Comparison of ENCODE assay signal across 25 cellular contexts in the genomic region with DNA sequence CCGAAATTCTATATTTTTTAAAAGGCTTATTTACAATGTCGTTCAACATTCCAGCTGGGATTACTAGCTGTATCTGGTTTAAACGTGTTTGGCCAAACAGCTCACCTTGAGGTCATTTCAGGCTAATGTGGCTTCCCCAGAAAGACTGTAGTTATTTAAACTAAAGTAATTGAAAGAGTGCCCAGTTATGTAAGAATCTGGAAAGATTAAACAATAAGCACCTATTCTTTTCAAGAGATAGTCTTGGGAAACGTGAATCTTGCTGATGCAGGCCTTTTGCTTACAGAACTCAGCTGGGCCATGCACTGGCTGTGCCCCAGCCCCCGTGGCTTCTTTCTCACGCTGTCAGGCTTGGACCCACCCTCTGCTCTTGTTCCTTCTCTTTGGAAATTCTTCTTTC. TPM values are rescaled to one million over a fixed set of nuclear protein-coding genes. Genes with fewer than 3 reads are reported as not detected.
DNase-seq lines count a peak whose midpoint lies in the region; ATAC-seq, FAIRE-seq and TF ChIP-seq lines count a peak whose summit lies in the region.
"Had no signal": no experiment of that assay in that cellular context is flagged by ENCODE, and none has a peak within 500 bp of the region (broad histone marks: within the 10 kb centered on the region; RNA-seq: fewer than 3 reads in every experiment).

No MANE protein-coding gene starts in this region.

- H2AFZ ChIP-seq in K562 (ENCODE audit: low read depth, low read length): no peak overlapping the region
- peak overlapping the region; percentile 67 for H2AFZ ChIP-seq in parathyroid adenoma
- no peak overlapping the region for H2AFZ ChIP-seq in H9 (ENCODE audit: low read length)

- in situ Hi-C loops in K562 (cut with MboI): loop anchor here (25.0 kb wide), 2 partner anchors 703 to 853 kb away; partner anchors contain the start of gene BDKRB1

- H3K4me2 ChIP-seq in A549: no peak overlapping the region
- no peak overlapping the region for H3K4me2 ChIP-seq in K562 (ENCODE audit: insufficient read depth, low read length)
- no peak overlapping the region for H3K4me2 ChIP-seq in parathyroid adenoma (ENCODE audit: low read length)
- H3K4me2 ChIP-seq in H9 (ENCODE audit: insufficient read depth, insufficient read length, low read length): no peak overlapping the region

- H3K79me2 ChIP-seq in K562 (ENCODE audit: control insufficient read depth, insufficient read depth, low read length) (no peaks in the 10 kb centered on the region), parathyroid adenoma (no peaks in the 10 kb centered on the region), H9 (ENCODE audit: insufficient read depth, low read length) (no peaks in the 10 kb centered on the region)

- H3K4me3 ChIP-seq in A549 (no peak overlapping the region), K562 (no peak overlapping the region), parathyroid adenoma (ENCODE audit: low read depth, low read length) (no peak overlapping the region)

- peaks cover 28 to 44% of the 10 kb centered on the region in 2 experiments for H3K4me1 Mint-ChIP-seq in H9
- peaks cover 2% of the 10 kb centered on the region for H3K4me1 Mint-ChIP-seq in activated CD4-positive, alpha-beta memory T cell treated with anti-CD3 and anti-CD28 coated beads, Interleukin-2, amount 10 ng/mL, durations not matched to agents 7 days and 5 days
- H3K4me1 Mint-ChIP-seq in chondrocyte (ENCODE audit: low read depth): no peaks in the 10 kb centered on the region

- H3K27me3 ChIP-seq in K562 (ENCODE audit: control insufficient read depth in 2 of 2, insufficient read depth in 2 of 2, low read length in 2 of 2): 0 out of 5 replicates have a peak, but pooled peaks cover 0 to 12% of the 10 kb centered on the region in 2 experiments
- H3K27me3 ChIP-seq in parathyroid adenoma (ENCODE audit: control insufficient read depth, insufficient read depth, low read length): no peaks in the 10 kb centered on the region
- H3K27me3 ChIP-seq in H9 (ENCODE audit: insufficient read depth, low read length): peaks cover 3% of the 10 kb centered on the region; the same call in 1 of the 2 replicates

- H3K9ac ChIP-seq in K562 (ENCODE audit: insufficient read depth in 1 of 2, low read depth in 2 of 2, low read length in 2 of 2) (no peak overlapping the region), parathyroid adenoma (no peak overlapping the region), H9 (ENCODE audit: extremely low read depth, insufficient read length, low read length) (no peak overlapping the region)

- TF ChIP-seq EP300 in A549 (IDR thresholded peaks at IDR 0.05) (no peak), K562 (IDR thresholded peaks at IDR 0.05; ENCODE audit: low read length) (no peak)

- H3K9me1 ChIP-seq in K562 (ENCODE audit: control insufficient read depth, insufficient read depth, low read length): no peaks in the 10 kb centered on the region

- H3T11ph ChIP-seq in H9 (ENCODE audit: low read length): no peak overlapping the region

- H2BK15ac ChIP-seq in H9 (ENCODE audit: low read depth, low read length): no peak overlapping the region

- TF ChIP-seq RAD21 in A549 (conservative IDR thresholded peaks at IDR 0.05 in 1 of 2, IDR thresholded peaks at IDR 0.05 in 1 of 2) (no peak), K562 (CRISPR knock-in tag; conservative IDR thresholded peaks at IDR 0.05 in 1 of 2, IDR thresholded peaks at IDR 0.05 in 1 of 2) (no peak)

- no peak for TF ChIP-seq POLR2A in A549 (IDR thresholded peaks at IDR 0.05; ENCODE audit: low read length)
- TF ChIP-seq POLR2A in K562 (conservative IDR thresholded peaks at IDR 0.05): no peak

- H4K5ac ChIP-seq in H9 (ENCODE audit: insufficient read length, low read depth, low read length): no peak overlapping the region

- H3K9me3 Mint-ChIP-seq in H9: peaks cover 0 to 2% of the 10 kb centered on the region in 2 experiments; a peak in 2 of 5 replicates
- no peaks in the 10 kb centered on the region for H3K9me3 Mint-ChIP-seq in activated CD4-positive, alpha-beta memory T cell treated with anti-CD3 and anti-CD28 coated beads, Interleukin-2, amount 10 ng/mL, durations not matched to agents 7 days and 5 days
- no peaks in the 10 kb centered on the region for H3K9me3 Mint-ChIP-seq in chondrocyte (ENCODE audit: low read depth)
- H3K9me3 Mint-ChIP-seq: CD4-positive, CD25-positive, alpha-beta regulatory T cell; HFFc6 had no signal

- H3K27ac Mint-ChIP-seq in H9 (no peak overlapping the region), chondrocyte (ENCODE audit: unreplicated experiment) (no peak overlapping the region)
- H3K27ac Mint-ChIP-seq in activated CD4-positive, alpha-beta memory T cell treated with anti-CD3 and anti-CD28 coated beads, Interleukin-2, amount 10 ng/mL, durations not matched to agents 7 days and 5 days: no peak overlapping the region
- H3K27ac Mint-ChIP-seq: CD4-positive, CD25-positive, alpha-beta regulatory T cell; HFFc6 had no signal

- no peaks in the 10 kb centered on the region for H3K36me3 ChIP-seq in K562 (ENCODE audit: control insufficient read depth, insufficient read depth, low read length)
- H3K36me3 ChIP-seq in parathyroid adenoma (ENCODE audit: control insufficient read depth, insufficient read depth, low read length): no peaks in the 10 kb centered on the region

- H3K9me3 ChIP-seq in A549 (no peaks in the 10 kb centered on the region), K562 (replicated peaks; ENCODE audit: control insufficient read depth, insufficient read depth, low read depth, low read length) (no peaks in the 10 kb centered on the region), parathyroid adenoma (ENCODE audit: control insufficient read depth, low read length) (no peaks in the 10 kb centered on the region), H9 (ENCODE audit: control insufficient read depth, low read depth, low read length) (no peaks in the 10 kb centered on the region)

- BruUV-seq in K562 (replicated peaks; lab: Mats Ljungman, UMichigan): no TSS peak

- intact Hi-C loops in K562 (cut with micrococcal nuclease): no loop called here

- no peak overlapping the region for H2BK120ac ChIP-seq in H9 (ENCODE audit: low read depth, low read length, poor library complexity, severe bottlenecking)

- H3K23ac ChIP-seq in H9 (ENCODE audit: insufficient read length, low read depth, low read length): no peak overlapping the region

- CTCF ChIA-PET in A549 (lab: Yijun Ruan, JAX): interaction anchor here (0.8 to 9.9 kb wide), 16 partner anchors 9 to 866 kb away, joined by 3 to 145 read pairs (median 4); no protein-coding TSS in a partner anchor
- CTCF ChIA-PET in K562 (lab: Yijun Ruan, JAX; ENCODE audit: low intra/inter-chr PET ratio): no interaction called here
- CTCF ChIA-PET in activated CD4-positive, alpha-beta memory T cell treated with anti-CD3 and anti-CD28 coated beads, Interleukin-2, amount 10 ng/mL, durations not matched to agents 7 days and 5 days (lab: Charles Lee): interaction anchor here (1.1 to 1.7 kb wide), 5 partner anchors 11 to 434 kb away, joined by 3 to 10 read pairs (median 6); no protein-coding TSS in a partner anchor

- no peak overlapping the region for H2AK5ac ChIP-seq in H9 (ENCODE audit: insufficient read length, low read length)

- no peak overlapping the region for H3K56ac ChIP-seq in H9 (ENCODE audit: insufficient read length, low read depth, low read length)

- no peak overlapping the region for H2BK12ac ChIP-seq in H9 (ENCODE audit: insufficient read length, low read depth, low read length)

- 22% methylated on average over 6 of the region's 6 CpGs for WGBS in A549 (ENCODE audit: missing lambda C conversion rate)
- 19% methylated on average over 6 of the region's 6 CpGs for WGBS in K562 (ENCODE audit: insufficient coverage, low coverage, missing lambda C conversion rate)
- WGBS in H9 (ENCODE audit: extremely low coverage, insufficient read length, low lambda C conversion rate): no CpG with 5 or more reads among the region's 6 CpGs

- no peak overlapping the region for H3K18ac ChIP-seq in H9 (ENCODE audit: insufficient read length, low read depth, low read length)

- no peak overlapping the region for H4K91ac ChIP-seq in H9 (ENCODE audit: insufficient read length, low read depth, low read length)

- no peak overlapping the region for H3K4ac ChIP-seq in H9 (ENCODE audit: low read depth, low read length)

- H3K27me3 Mint-ChIP-seq in H9 (ENCODE audit: low read depth): peaks cover 57% of the 10 kb centered on the region
- peaks cover 5% of the 10 kb centered on the region for H3K27me3 Mint-ChIP-seq in activated CD4-positive, alpha-beta memory T cell treated with anti-CD3 and anti-CD28 coated beads, Interleukin-2, amount 10 ng/mL, durations not matched to agents 7 days and 5 days
- peaks cover 3% of the 10 kb centered on the region for H3K27me3 Mint-ChIP-seq in chondrocyte (ENCODE audit: low read depth)
- H3K27me3 Mint-ChIP-seq: CD4-positive, CD25-positive, alpha-beta regulatory T cell had no signal

- no peak overlapping the region for H3K4me3 Mint-ChIP-seq in H9
- H3K4me3 Mint-ChIP-seq in activated CD4-positive, alpha-beta memory T cell treated with anti-CD3 and anti-CD28 coated beads, Interleukin-2, amount 10 ng/mL, durations not matched to agents 7 days and 5 days: no peak overlapping the region
- H3K4me3 Mint-ChIP-seq in chondrocyte (ENCODE audit: unreplicated experiment): no peak overlapping the region
- H3K4me3 Mint-ChIP-seq: CD4-positive, CD25-positive, alpha-beta regulatory T cell; HFFc6 had no signal

- POLR2A ChIA-PET in A549 (lab: Yijun Ruan, JAX) (no interaction called here), K562 (lab: Yijun Ruan, JAX) (interaction anchor here (0.6 to 1.1 kb wide), 3 partner anchors 54 to 981 kb away, joined by 3 read pairs; no protein-coding TSS in a partner anchor)
- POLR2A ChIA-PET in activated CD4-positive, alpha-beta memory T cell treated with anti-CD3 and anti-CD28 coated beads, Interleukin-2, amount 10 ng/mL, durations not matched to agents 7 days and 5 days (lab: Charles Lee): interaction anchor here (0.7 kb wide), 1 partner anchor 151 kb away, joined by 4 read pairs; no protein-coding TSS in a partner anchor

- H3K23me2 ChIP-seq in H9 (ENCODE audit: insufficient read length, low read depth, low read length, poor library complexity, severe bottlenecking): no peaks in the 10 kb centered on the region

- no peak overlapping the region for H2BK20ac ChIP-seq in H9 (ENCODE audit: low read depth, low read length, poor library complexity, severe bottlenecking)

- no peak overlapping the region for H3K14ac ChIP-seq in H9 (ENCODE audit: insufficient read depth, low read length)

- DNase-seq in A549 (ENCODE audit: low read depth in 1 of 2, low spot score in 1 of 2): no peak
- DNase-seq in K562 (ENCODE audit: extremely low read depth in 1 of 4, low spot score in 3 of 4): no peak
- no peak for DNase-seq in epithelial cell of prostate (ENCODE audit: low read depth, low spot score)
- DNase-seq in H9: no peak
- DNase-seq in activated CD4-positive, alpha-beta memory T cell treated with anti-CD3 and anti-CD28 coated beads, Interleukin-2, amount 10 ng/mL, durations not matched to agents 7 days and 5 days: no peak
- no peak for DNase-seq in NCI-H1417 treated with DMSO at 0.1 percent for 48 hours (lab: John Stamatoyannopoulos, UW)
- DNase-seq in chondrocyte (ENCODE audit: low spot score): no peak
- DNase-seq: 8988T; CD4-positive, CD25-positive, alpha-beta regulatory T cell; DMS153; DND-41; HFFc6; Karpas-422; NCI-H1092; NCI-H1436; NCI-H187; NCI-H2081 treated with DMSO at 0.1 percent for 48 hours; NCI-H2171; NCI-H345; NCI-H510A treated with DMSO at 0.1 percent for 48 hours had no signal

- H4K20me1 ChIP-seq in K562 (replicated peaks; ENCODE audit: control insufficient read depth, insufficient read depth, low read length) (no peaks in the 10 kb centered on the region), H9 (ENCODE audit: control insufficient read depth, insufficient read depth, insufficient read length) (no peaks in the 10 kb centered on the region)

- H4K8ac ChIP-seq in H9 (replicated peaks; ENCODE audit: insufficient read length, low read depth, low read length): no peak overlapping the region

- H3K36me3 Mint-ChIP-seq in H9 (ENCODE audit: insufficient read depth in 1 of 3, low read depth in 3 of 3): no peaks in the 10 kb centered on the region
- H3K36me3 Mint-ChIP-seq in activated CD4-positive, alpha-beta memory T cell treated with anti-CD3 and anti-CD28 coated beads, Interleukin-2, amount 10 ng/mL, durations not matched to agents 7 days and 5 days (ENCODE audit: low read depth): no peaks in the 10 kb centered on the region
- no peaks in the 10 kb centered on the region for H3K36me3 Mint-ChIP-seq in chondrocyte (ENCODE audit: low read depth)
- H3K36me3 Mint-ChIP-seq: CD4-positive, CD25-positive, alpha-beta regulatory T cell had no signal

- no peak overlapping the region for H2BK5ac ChIP-seq in H9 (ENCODE audit: insufficient read length, low read length)

- FAIRE-seq in A549 (lab: Jason Lieb, UNC) (no peak), K562 (lab: Jason Lieb, UNC) (no peak)
- FAIRE-seq: GM12892, H54, RCC 7860 had no signal

- TF ChIP-seq CTCF in A549 (IDR thresholded peaks at IDR 0.05): no peak
- no peak for TF ChIP-seq CTCF in K562 (IDR thresholded peaks at IDR 0.05 in 2 of 3, conservative IDR thresholded peaks at IDR 0.05 in 1 of 3; ENCODE audit: insufficient read depth in 2 of 3, low read depth in 1 of 3, low read length in 3 of 3)
- no peak for TF ChIP-seq CTCF in parathyroid adenoma (IDR thresholded peaks at IDR 0.05)
- TF ChIP-seq CTCF in H9 (conservative IDR thresholded peaks at IDR 0.05): no peak
- TF ChIP-seq CTCF in chondrocyte (IDR thresholded peaks at IDR 0.05): no peak

- H3K79me1 ChIP-seq in H9 (ENCODE audit: insufficient read depth, low read depth, low read length, poor library complexity, severe bottlenecking): no peaks in the 10 kb centered on the region

- H3K4me1 ChIP-seq in A549: no peaks in the 10 kb centered on the region
- H3K4me1 ChIP-seq in K562 (replicated peaks in 1 of 2; ENCODE audit: control insufficient read depth in 2 of 2, insufficient read depth in 2 of 2, low read length in 2 of 2): no peaks in the 10 kb centered on the region; a peak in 1 of 5 replicates
- H3K4me1 ChIP-seq in parathyroid adenoma: no peaks in the 10 kb centered on the region
- H3K4me1 ChIP-seq in H9 (ENCODE audit: insufficient read depth, low read length): peaks cover 3% of the 10 kb centered on the region; the same call in 1 of the 2 replicates

- no peak for ATAC-seq in A549
- ATAC-seq in K562: no peak
- ATAC-seq: SK-N-SH treated with all-trans-retinoic acid at 6 μM for 48 hours had no signal

- H3K27ac ChIP-seq in A549: no peak overlapping the region
- H3K27ac ChIP-seq in K562 (ENCODE audit: extremely low read depth, low read depth, low read length): no peak overlapping the region
- H3K27ac ChIP-seq in epithelial cell of prostate: peak overlapping the region; percentile 34
- H3K27ac ChIP-seq in parathyroid adenoma: no peak overlapping the region
- no peak overlapping the region for H3K27ac ChIP-seq in H9 (ENCODE audit: insufficient read length, low read depth, low read length)

RNA-seq across cellular contexts. Expression of gene GLRX5, which starts 24.4 kb away (rescaled TPM):
- polyA plus RNA-seq in A549 (2011; rRNA removed) (52.8 and 73.2 TPM in 2 replicates), A549 (2017; fragmentation: RNase III; extraction: RNeasy Plus Mini Kit Qiagen cat#74134 plus additional on column Dnase treatment) (50.9 to 52.8 TPM (median 51.2 TPM) in 3 replicates), K562 (2011; rRNA removed) (63.8 and 85.2 TPM in 2 replicates), K562 (2014; fragmentation: Illumina TruSeq; extraction: Trizol) (92.8 and 96.8 TPM in 2 replicates), K562 (2014; fragmentation: Nextera tagmentation; extraction: Ambion mirVana) (10 to 100 TPM; 16.7 to 20.0 TPM), K562 (2014; rRNA removed) (66.4 and 73.9 TPM in 2 replicates)
- 39.0 and 42.8 TPM in 2 replicates for polyA plus RNA-seq in A549 (2012; cell fraction: cytosol; rRNA removed)
- polyA plus RNA-seq in A549 (2012; cell fraction: nucleus; rRNA removed): 11.8 and 18.3 TPM in 2 replicates
- 15.3 TPM in 2 replicates for polyA minus RNA-seq in A549 (2011; rRNA and poly(A)+ RNA removed)
- total RNA-seq in K562 (2011; cell fraction: chromatin; rRNA removed; ENCODE audit: low replicate concordance): 11.5 and 14.3 TPM in 2 replicates
- total RNA-seq in K562 (2011; cell fraction: nucleolus; rRNA removed): 8.3 and 11.6 TPM in 2 replicates
- total RNA-seq in K562 (2011; cell fraction: nucleoplasm; rRNA removed): 19.2 and 24.9 TPM in 2 replicates
- total RNA-seq in K562 (2014; rRNA removed) (78.4 and 97.8 TPM in 2 replicates), K562 (2014; rRNA removed; fragmentation: Illumina TruSeq; extraction: Trizol) (85.5 and 97.4 TPM in 2 replicates), K562 (2015; rRNA removed; fragmentation: Illumina TruSeq; extraction: Trizol) (56.4 and 57.9 TPM in 2 replicates), K562 (2021) (66.8 and 68.0 TPM in 2 replicates), H9 (2021) (62.2 and 64.0 TPM in 2 replicates), chondrocyte (30.9 to 38.9 TPM (median 33.4 TPM) in 3 replicates)
- polyA plus RNA-seq in K562 (2011; cell fraction: cytosol; rRNA removed): 31.1 and 72.2 TPM in 2 replicates
- 9.8 and 21.8 TPM in 2 replicates for polyA plus RNA-seq in K562 (2011; cell fraction: nucleus; rRNA removed)
- polyA plus RNA-seq in K562 (2012): 53.4 and 78.6 TPM in 2 replicates
- 32.8 and 34.4 TPM in 2 replicates for polyA minus RNA-seq in K562 (2011; rRNA and poly(A)+ RNA removed)
- 17.5 and 24.9 TPM in 2 replicates for polyA minus RNA-seq in K562 (2011; cell fraction: cytosol; rRNA and poly(A)+ RNA removed)
- polyA minus RNA-seq in K562 (2011; cell fraction: nucleus; rRNA and poly(A)+ RNA removed): 5.8 and 14.6 TPM in 2 replicates
- 10 to 100 TPM; 30.4 to 34.5 TPM for total RNA-seq in activated CD4-positive, alpha-beta memory T cell treated with anti-CD3 and anti-CD28 coated beads, Interleukin-2, amount 10 ng/mL, durations not matched to agents 7 days and 5 days

RNA-seq across cellular contexts. Expression of gene SYNE3, which starts 42.8 kb away (rescaled TPM):
- polyA plus RNA-seq in A549 (2011; rRNA removed): 0.08 and 0.19 TPM in 2 replicates
- 0.05 and 0.09 TPM in 2 replicates for polyA plus RNA-seq in A549 (2012; cell fraction: cytosol; rRNA removed)
- 0.18 and 0.41 TPM in 2 replicates for polyA plus RNA-seq in A549 (2012; cell fraction: nucleus; rRNA removed)
- polyA plus RNA-seq in A549 (2017; fragmentation: RNase III; extraction: RNeasy Plus Mini Kit Qiagen cat#74134 plus additional on column Dnase treatment): 0.04 to 0.05 TPM (median 0.04 TPM) in 3 replicates
- polyA minus RNA-seq in A549 (2011; rRNA and poly(A)+ RNA removed): 0.15 and 0.29 TPM in 2 replicates
- 2.1 and 2.6 TPM in 2 replicates for total RNA-seq in K562 (2011; cell fraction: chromatin; rRNA removed; ENCODE audit: low replicate concordance)
- 1.2 and 1.3 TPM in 2 replicates for total RNA-seq in K562 (2011; cell fraction: nucleolus; rRNA removed)
- total RNA-seq in K562 (2011; cell fraction: nucleoplasm; rRNA removed): 1.8 and 2.3 TPM in 2 replicates
- total RNA-seq in K562 (2014; rRNA removed): 0.94 and 2.7 TPM in 2 replicates
- total RNA-seq in K562 (2014; rRNA removed; fragmentation: Illumina TruSeq; extraction: Trizol): 0.55 and 0.67 TPM in 2 replicates
- 0.47 and 0.79 TPM in 2 replicates for total RNA-seq in K562 (2015; rRNA removed; fragmentation: Illumina TruSeq; extraction: Trizol)
- total RNA-seq in K562 (2021): 2.2 and 3.1 TPM in 2 replicates
- polyA plus RNA-seq in K562 (2011; rRNA removed): 0.15 and 0.95 TPM in 2 replicates
- polyA plus RNA-seq in K562 (2011; cell fraction: cytosol; rRNA removed): 0.10 and 0.47 TPM in 2 replicates
- polyA plus RNA-seq in K562 (2011; cell fraction: nucleus; rRNA removed): 0.40 and 1.4 TPM in 2 replicates
- 1.1 and 2.8 TPM in 2 replicates for polyA plus RNA-seq in K562 (2012)
- polyA plus RNA-seq in K562 (2014; fragmentation: Illumina TruSeq; extraction: Trizol): 0.61 and 0.71 TPM in 2 replicates
- under 1 TPM; 0.04 to 0.08 TPM for polyA plus RNA-seq in K562 (2014; fragmentation: Nextera tagmentation; extraction: Ambion mirVana)
- polyA plus RNA-seq in K562 (2014; rRNA removed): 1.7 and 1.8 TPM in 2 replicates
- 0.14 and 1.0 TPM in 2 replicates for polyA minus RNA-seq in K562 (2011; rRNA and poly(A)+ RNA removed)
- 0.82 TPM in 1 of 2 replicates, not detected in the other for polyA minus RNA-seq in K562 (2011; cell fraction: cytosol; rRNA and poly(A)+ RNA removed)
- polyA minus RNA-seq in K562 (2011; cell fraction: nucleus; rRNA and poly(A)+ RNA removed): 0.13 and 2.0 TPM in 2 replicates
- 0.11 and 0.13 TPM in 2 replicates for total RNA-seq in H9 (2021)
- 10 to 100 TPM; 86.2 to 89.5 TPM for total RNA-seq in activated CD4-positive, alpha-beta memory T cell treated with anti-CD3 and anti-CD28 coated beads, Interleukin-2, amount 10 ng/mL, durations not matched to agents 7 days and 5 days
- total RNA-seq in chondrocyte: 21.4 to 22.3 TPM (median 22.0 TPM) in 3 replicates

Comparison
In these comparisons a context has a peak if more than half of its experiments do, and no peak if none do; other contexts are left out.
1. Of the 35 proteins assayed by ChIP-seq in both K562 and A549: peak only in K562: none; only in A549: MAFK; in both: none; in neither: 34.